ENCODE assay signal across 18 cellular contexts in the genomic region with DNA sequence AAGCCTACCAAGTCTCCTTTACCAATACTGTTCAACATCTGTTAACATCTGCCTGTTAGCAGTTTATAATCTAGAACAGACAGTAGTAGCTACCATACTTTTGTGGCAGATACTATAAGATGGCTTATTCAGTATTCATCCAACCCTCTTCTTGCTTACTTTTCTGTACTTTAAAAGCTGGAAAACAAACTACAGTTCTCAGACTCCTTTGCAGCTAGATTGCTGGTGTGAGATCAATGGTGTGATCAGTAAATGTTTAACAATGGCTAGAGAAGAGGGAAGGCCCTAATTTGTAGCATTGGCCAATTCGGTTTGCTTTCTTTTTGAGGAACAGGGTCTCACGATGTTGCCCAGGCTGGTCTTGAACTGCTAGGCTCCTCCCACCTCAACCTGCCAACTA. TPM values are rescaled to one million over a fixed set of nuclear protein-coding genes. Genes with fewer than 3 reads are reported as not detected.
A peak's percentile ranks its signal among the peaks of the same experiment; 100 is the strongest.
DNase-seq lines count a peak whose midpoint lies in the region; ATAC-seq, FAIRE-seq and TF ChIP-seq lines count a peak whose summit lies in the region.
"Had no signal": no experiment of that assay in that cellular context is flagged by ENCODE, and none has a peak within 500 bp of the region (broad histone marks: within the 10 kb centered on the region; RNA-seq: fewer than 3 reads in every experiment).

No MANE protein-coding gene starts in this region.

- H3K9me3 ChIP-seq in HEK293 (ENCODE audit: control insufficient read depth, insufficient read depth, low read depth, low read length) = no peaks in the 10 kb centered on the region
- peaks cover 4% of the 10 kb centered on the region for H3K9me3 ChIP-seq in GM12878 (replicated peaks; ENCODE audit: control insufficient read depth, insufficient read depth, low read length)
- H3K9me3 ChIP-seq in prostate gland = no peaks in the 10 kb centered on the region
- H3K9me3 ChIP-seq: adrenal gland, ovary had no signal

- no peaks in the 10 kb centered on the region for H3K4me1 ChIP-seq in HEK293 (ENCODE audit: control insufficient read depth, insufficient read depth, low read length)
- H3K4me1 ChIP-seq in GM12878 (ENCODE audit: control insufficient read depth, insufficient read depth, low read length) = peaks cover 14% of the 10 kb centered on the region
- H3K4me1 ChIP-seq in prostate gland (replicated peaks) = peaks cover 2% of the 10 kb centered on the region

- no TSS peak for BruUV-seq in GM12878 (replicated peaks; lab: Mats Ljungman, UMichigan)

- TF ChIP-seq CTCF in CD14-positive monocyte (IDR thresholded peaks at IDR 0.05) (no peak), HEK293 (tag by site-specific recombination; IDR thresholded peaks at IDR 0.05) (no peak), GM12878 (IDR thresholded peaks at IDR 0.05 in 2 of 3, conservative IDR thresholded peaks at IDR 0.05 in 1 of 3; ENCODE audit: control insufficient read depth in 2 of 3, extremely low read depth in 1 of 3, insufficient read depth in 1 of 3, low read depth in 3 of 3, low read length in 3 of 3) (no peak), nephron (IDR thresholded peaks at IDR 0.05; ENCODE audit: unreplicated experiment in 3 of 3) (no peak), prostate gland (IDR thresholded peaks at IDR 0.05) (no peak)

- H3K4me3 Mint-ChIP-seq in CD14-positive monocyte (no peak overlapping the region), nephron (peak overlapping the region in 2 of 3 experiments; percentile 26 to 43)
- H3K4me3 Mint-ChIP-seq: mesothelial cell of epicardium had no signal

- H3K36me3 ChIP-seq in HEK293 (ENCODE audit: control insufficient read depth in 2 of 2, insufficient read depth in 1 of 2, low read length in 2 of 2) (peaks cover 0 to 21% of the 10 kb centered on the region in 2 experiments; a peak in 1 of 3 replicates), GM12878 (ENCODE audit: control insufficient read depth in 2 of 2, insufficient read depth in 2 of 2, low read length in 1 of 2) (no peaks in the 10 kb centered on the region), prostate gland (no peaks in the 10 kb centered on the region)
- H3K36me3 ChIP-seq: adrenal gland, ovary had no signal

- H3K4me1 Mint-ChIP-seq in CD14-positive monocyte = peaks cover 25% of the 10 kb centered on the region
- H3K4me1 Mint-ChIP-seq in nephron = peaks cover 26% of the 10 kb centered on the region

- SMC1A ChIA-PET in GM12878 (lab: Charles Lee; ENCODE audit: uncharacterized antibody, unreplicated experiment) = interaction anchor here (1.0 to 2.3 kb wide), 6 partner anchors 8 to 196 kb away, joined by 3 to 7 read pairs (median 4); no protein-coding TSS in a partner anchor

- TF ChIP-seq RAD21 in GM12878 (IDR thresholded peaks at IDR 0.05; ENCODE audit: insufficient read depth, low read depth, low read length) = no peak

- intact Hi-C loops in CD14-positive monocyte (cut with micrococcal nuclease) = loop anchor here in 1 of 2 donors (10.0 kb wide), 2 partner anchors 88 to 612 kb away; a partner anchor contains a TSS
- intact Hi-C loops in GM12878 (cut with micrococcal nuclease; ENCODE audit: unreplicated experiment) = no loop called here
- intact Hi-C loops in prostate gland (cut with DNase I) = loop anchor here (10.0 kb wide), 2 partner anchors 158 to 388 kb away; a partner anchor contains a TSS

- no peak overlapping the region; the same call in 1 of the 2 replicates for H2AFZ ChIP-seq in GM12878 (ENCODE audit: control insufficient read depth, low read depth, low read length)

- DNase-seq in CD14-positive monocyte (ENCODE audit: low spot score) (no peak), GM12878 (ENCODE audit: low read depth, low spot score) (no peak), Kasumi-1 (lab: John Stamatoyannopoulos, UW) (no peak), NOMO-1 treated with DMSO at 0.1 percent for 48 hours (lab: John Stamatoyannopoulos, UW; ENCODE audit: unreplicated experiment) (no peak), prostate gland (ENCODE audit: low spot score) (no peak)
- DNase-seq: adrenal gland; GOT3; NCI-H1105 treated with DMSO at 0.1 percent for 48 hours; NCI-H2227 treated with DMSO at 0.1 percent for 48 hours; ovary; stimulated activated naive CD8-positive, alpha-beta T cell treated with anti-CD3 and anti-CD28 coated beads, Interleukin-15, Interleukin-2, amounts not matched to agents 100 U/mL and 50 U/mL, for 24 hours had no signal

- no peaks in the 10 kb centered on the region for H3K27me3 Mint-ChIP-seq in CD14-positive monocyte (ENCODE audit: low read depth in 3 of 3)
- no peaks in the 10 kb centered on the region for H3K27me3 Mint-ChIP-seq in nephron (ENCODE audit: low read depth)

- H4K20me1 ChIP-seq in GM12878 (ENCODE audit: control insufficient read depth, insufficient read depth) = no peaks in the 10 kb centered on the region

- ATAC-seq in GM12878 = no peak
- ATAC-seq: stimulated activated naive CD8-positive, alpha-beta T cell treated with anti-CD3 and anti-CD28 coated beads, Interleukin-15, Interleukin-2, amounts not matched to agents 100 U/mL and 50 U/mL, for 24 hours had no signal

- in situ Hi-C loops in GM12878 (cut with MboI) = no loop called here

- H3K27ac ChIP-seq in HEK293 (ENCODE audit: extremely low read depth, low read depth, low read length) (no peak overlapping the region), GM12878 (ENCODE audit: control insufficient read depth, insufficient read depth) (peak overlapping the region; percentile 33), prostate gland (no peak overlapping the region)
- H3K27ac ChIP-seq: adrenal gland, C4-2B, ovary had no signal

- H3K36me3 Mint-ChIP-seq in CD14-positive monocyte = no peaks in the 10 kb centered on the region
- peaks cover 30% of the 10 kb centered on the region for H3K36me3 Mint-ChIP-seq in nephron (ENCODE audit: low read depth)

- peak overlapping the region; percentile 35; the same call in 1 of the 2 replicates for H3K4me2 ChIP-seq in GM12878 (ENCODE audit: control insufficient read depth, insufficient read depth)

- no peak for FAIRE-seq in GM12878 (lab: Jason Lieb, UNC)
- FAIRE-seq: endothelial cell of umbilical vein, islet of Langerhans had no signal

- 100% methylated on average over 2 of the region's 2 CpGs for WGBS in GM12878 (ENCODE audit: insufficient coverage, insufficient replicate concordance, low lambda C conversion rate, missing lambda C conversion rate)
- 93% methylated on average over 2 of the region's 2 CpGs for WGBS in prostate gland

- TF ChIP-seq EP300 in GM12878 (IDR thresholded peaks at IDR 0.05; ENCODE audit: borderline replicate concordance in 1 of 2, control insufficient read depth in 1 of 2, low read depth in 2 of 2, low read length in 2 of 2) = no peak

- CTCF ChIA-PET in HEK293 (lab: Yijun Ruan, JAX) = interaction anchor here (0.7 to 1.0 kb wide), 5 partner anchors 8 to 217 kb away, joined by 3 to 4 read pairs (median 4); no protein-coding TSS in a partner anchor
- CTCF ChIA-PET in GM12878 (lab: Yijun Ruan, JAX) = interaction anchor here (1.4 to 1.6 kb wide), 2 partner anchors 227 to 557 kb away, joined by 5 to 8 read pairs; a partner anchor contains a TSS

- RAD21 ChIA-PET in GM12878 (lab: Charles Lee; ENCODE audit: unreplicated experiment) = interaction anchor here (0.9 to 1.7 kb wide), 6 partner anchors 8 to 227 kb away, joined by 3 to 8 read pairs (median 4); a partner anchor contains a TSS

- H3K4me3 ChIP-seq in HEK293 (ENCODE audit: low read depth, low read length) (no peak overlapping the region), GM12878 (no peak overlapping the region), prostate gland (no peak overlapping the region)
- H3K4me3 ChIP-seq: adrenal gland, ovary, skin epidermis had no signal

- no peak overlapping the region for H3K9ac ChIP-seq in GM12878 (ENCODE audit: control insufficient read depth, insufficient read depth, low read length)

- H3K27ac Mint-ChIP-seq in CD14-positive monocyte = peak overlapping the region in 5 of 7 donors; percentile 41 to 90 (median 78)
- peak overlapping the region in 2 of 3 experiments; percentile 58 to 63 for H3K27ac Mint-ChIP-seq in nephron

- H3K9me3 Mint-ChIP-seq in CD14-positive monocyte (peaks cover 0 to 2% (median 0%) of the 10 kb centered on the region in 7 donors), nephron (no peaks in the 10 kb centered on the region)
- H3K9me3 Mint-ChIP-seq: mesothelial cell of epicardium had no signal

- POLR2A ChIA-PET in HEK293 (lab: Yijun Ruan, JAX) = interaction anchor here (0.6 to 0.7 kb wide), 3 partner anchors 48 to 908 kb away, joined by 4 read pairs; no protein-coding TSS in a partner anchor
- POLR2A ChIA-PET in GM12878 (lab: Charles Lee) = interaction anchor here (0.7 to 2.9 kb wide), 6 partner anchors 9 to 348 kb away, joined by 3 to 15 read pairs (median 5); a partner anchor contains a TSS

- H3K27me3 ChIP-seq in GM12878 (replicated peaks in 1 of 2; ENCODE audit: control insufficient read depth in 2 of 2, insufficient read depth in 2 of 2, low read length in 1 of 2) (no peaks in the 10 kb centered on the region), prostate gland (replicated peaks; ENCODE audit: insufficient read depth) (no peaks in the 10 kb centered on the region)
- H3K27me3 ChIP-seq: adrenal gland, ovary had no signal

- TF ChIP-seq POLR2A in GM12878 (IDR thresholded peaks at IDR 0.05; ENCODE audit: low read depth, low read length) = no peak
- TF ChIP-seq POLR2A in prostate gland (IDR thresholded peaks at IDR 0.05) = no peak

- H3K79me2 ChIP-seq in GM12878 (ENCODE audit: control insufficient read depth, insufficient read depth, low read length) = peaks cover 48% of the 10 kb centered on the region

TF ChIP-seq in HEK293, 187 proteins besides CTCF, POLR2A, EP300 and RAD21 (continues in another document):
- TF ChIP-seq YY1 (tag by site-specific recombination; IDR thresholded peaks at IDR 0.05) = no peak

RNA-seq across cellular contexts. Expression of a gene that starts 3.5 kb away (rescaled TPM):
- polyA plus RNA-seq in CD14-positive monocyte = 1 to 10 TPM; 3.4 to 4.9 TPM
- 133 and 149 TPM in 2 replicates for total RNA-seq in GM12878 (2013; cell fraction: nucleolus; rRNA removed)
- 24.9 and 32.5 TPM in 2 replicates for total RNA-seq in GM12878 (2014; rRNA removed)
- 29.3 and 30.1 TPM in 2 replicates for total RNA-seq in GM12878 (2014; rRNA removed; fragmentation: Illumina TruSeq; extraction: Trizol)
- 18.9 and 20.4 TPM in 2 replicates for total RNA-seq in GM12878 (2021)
- 6.9 TPM for polyA plus RNA-seq in GM12878 (2011; ENCODE audit: low read depth)
- 33.6 and 46.9 TPM in 2 replicates for polyA plus RNA-seq in GM12878 (2011; rRNA removed)
- 12.9 and 13.8 TPM in 2 replicates for polyA plus RNA-seq in GM12878 (2011; cell fraction: cytosol; rRNA removed)
- polyA plus RNA-seq in GM12878 (2011; cell fraction: nucleus; rRNA removed) = 24.7 and 30.4 TPM in 2 replicates
- polyA plus RNA-seq in GM12878 (2012) = 8.3 and 11.5 TPM in 2 replicates
- 22.2 and 24.2 TPM in 2 replicates for polyA plus RNA-seq in GM12878 (2014; fragmentation: Illumina TruSeq; extraction: Trizol)
- 1 to 10 TPM; 7.6 to 8.6 TPM for polyA plus RNA-seq in GM12878 (2014; fragmentation: Nextera tagmentation; extraction: Ambion mirVana)
- 13.6 and 17.9 TPM in 2 replicates for polyA plus RNA-seq in GM12878 (2014; rRNA removed)
- polyA plus RNA-seq in GM12878 (2016; fragmentation: Nextera tagmentation; extraction: Ambion mirVana) = 10 to 100 TPM; 20.9 to 22.5 TPM
- polyA minus RNA-seq in GM12878 (2011; rRNA and poly(A)+ RNA removed) = 43.9 and 57.9 TPM in 2 replicates
- 21.4 and 26.6 TPM in 2 replicates for polyA minus RNA-seq in GM12878 (2011; cell fraction: cytosol; rRNA and poly(A)+ RNA removed)
- polyA minus RNA-seq in GM12878 (2011; cell fraction: nucleus; rRNA and poly(A)+ RNA removed) = 42.3 and 68.2 TPM in 2 replicates
- 10 to 100 TPM; 20.0 to 44.2 TPM for total RNA-seq in prostate gland

Comparison
In these comparisons a context has a peak if more than half of its experiments do, and no peak if none do; other contexts are left out.
1. H3K4me3 Mint-ChIP-seq: peak in nephron (2 of 3); none in CD14-positive monocyte (0 of 2).